In genomic region chr9:20028849-20029231, GRCh38 we compare ENCODE assay signal across 11 cellular contexts.
"Had no signal": no experiment of that assay in that cellular context is flagged by ENCODE, and none has a peak within 500 bp of the region (broad histone marks: within the 10 kb centered on the region; RNA-seq: fewer than 3 reads in every experiment).

No MANE protein-coding gene starts in this region.

- H3K27ac ChIP-seq: tibial artery, uterus had no signal

- H3K9me3 Mint-ChIP-seq: activated naive CD8-positive, alpha-beta T cell treated with anti-CD3 and anti-CD28 coated beads, Interleukin-2, amount 10 ng/mL, durations not matched to agents 7 days and 5 days; dendritic cell treated with granulocyte-macrophage colony-stimulating factor and Interleukin-4, amounts not matched to agents 40 ng/mL and 50 ng/mL, for 4 days; endodermal cell; natural killer cell treated with Interleukin-12 subunit alpha and Interleukin-12 subunit beta and Interleukin-15 and Interleukin-18, amount 100 ng/mL, for 72 hours; stimulated activated memory B cell treated with anti-CD40 and anti-IgM and Interleukin-4, amounts not matched to agents 10 μg/mL and 1 μg/mL and 100 μg/mL, for 72 hours had no signal

- H3K36me3 ChIP-seq: tibial artery, uterus had no signal

- H3K27me3 ChIP-seq: tibial artery, uterus had no signal

- ATAC-seq: natural killer cell treated with Interleukin-12 subunit alpha and Interleukin-12 subunit beta and Interleukin-15 and Interleukin-18, amount 100 ng/mL, for 72 hours had no signal

- H3K27me3 Mint-ChIP-seq: activated naive CD8-positive, alpha-beta T cell treated with anti-CD3 and anti-CD28 coated beads, Interleukin-2, amount 10 ng/mL, durations not matched to agents 7 days and 5 days; dendritic cell treated with granulocyte-macrophage colony-stimulating factor and Interleukin-4, amounts not matched to agents 40 ng/mL and 50 ng/mL, for 4 days; stimulated activated memory B cell treated with anti-CD40 and anti-IgM and Interleukin-4, amounts not matched to agents 10 μg/mL and 1 μg/mL and 100 μg/mL, for 72 hours had no signal

- H3K4me1 Mint-ChIP-seq: stimulated activated memory B cell treated with anti-CD40 and anti-IgM and Interleukin-4, amounts not matched to agents 10 μg/mL and 1 μg/mL and 100 μg/mL, for 72 hours had no signal

- H3K4me3 Mint-ChIP-seq: activated naive CD8-positive, alpha-beta T cell treated with anti-CD3 and anti-CD28 coated beads, Interleukin-2, amount 10 ng/mL, durations not matched to agents 7 days and 5 days; dendritic cell treated with granulocyte-macrophage colony-stimulating factor and Interleukin-4, amounts not matched to agents 40 ng/mL and 50 ng/mL, for 4 days; endodermal cell; natural killer cell treated with Interleukin-12 subunit alpha and Interleukin-12 subunit beta and Interleukin-15 and Interleukin-18, amount 100 ng/mL, for 72 hours; stimulated activated memory B cell treated with anti-CD40 and anti-IgM and Interleukin-4, amounts not matched to agents 10 μg/mL and 1 μg/mL and 100 μg/mL, for 72 hours had no signal

- H3K27ac Mint-ChIP-seq: activated naive CD8-positive, alpha-beta T cell treated with anti-CD3 and anti-CD28 coated beads, Interleukin-2, amount 10 ng/mL, durations not matched to agents 7 days and 5 days; dendritic cell treated with granulocyte-macrophage colony-stimulating factor and Interleukin-4, amounts not matched to agents 40 ng/mL and 50 ng/mL, for 4 days; endodermal cell; natural killer cell treated with Interleukin-12 subunit alpha and Interleukin-12 subunit beta and Interleukin-15 and Interleukin-18, amount 100 ng/mL, for 72 hours; stimulated activated memory B cell treated with anti-CD40 and anti-IgM and Interleukin-4, amounts not matched to agents 10 μg/mL and 1 μg/mL and 100 μg/mL, for 72 hours had no signal

- FAIRE-seq: TTC549 had no signal

- H3K4me3 ChIP-seq: tibial artery, uterus had no signal

- H3K36me3 Mint-ChIP-seq: natural killer cell treated with Interleukin-12 subunit alpha and Interleukin-12 subunit beta and Interleukin-15 and Interleukin-18, amount 100 ng/mL, for 72 hours; stimulated activated memory B cell treated with anti-CD40 and anti-IgM and Interleukin-4, amounts not matched to agents 10 μg/mL and 1 μg/mL and 100 μg/mL, for 72 hours had no signal

- H3K9me3 ChIP-seq: tibial artery, uterus had no signal

- H3K4me1 ChIP-seq: uterus had no signal

- DNase-seq: activated naive CD4-positive, alpha-beta T cell; activated naive CD8-positive, alpha-beta T cell treated with anti-CD3 and anti-CD28 coated beads, Interleukin-2, amount 10 ng/mL, durations not matched to agents 7 days and 5 days; endodermal cell; glutamatergic neuron; SW 1271; tibial artery had no signal
